In genomic region chr7:100521076-100521475, GRCh38 we compare ENCODE assay signal across 9 cellular contexts. TPM values are rescaled to one million over a fixed set of nuclear protein-coding genes. Genes with fewer than 3 reads are reported as not detected.
"Had no signal": no experiment of that assay in that cellular context is flagged by ENCODE, and none has a peak within 500 bp of the region (broad histone marks: within the 10 kb centered on the region; RNA-seq: fewer than 3 reads in every experiment).

No MANE protein-coding gene starts in this region.

- FAIRE-seq: HepG2 had no signal

- H3K9me3 Mint-ChIP-seq: IgD-negative memory B cell had no signal

- ATAC-seq: HCT116, HepG2 had no signal

- H3K4me3 Mint-ChIP-seq: IgD-negative memory B cell had no signal

- H3K27ac Mint-ChIP-seq: IgD-negative memory B cell had no signal

- DNase-seq: GM23248, GOT3, H7, KG1 had no signal

- H3K9me3 ChIP-seq: HAP-1 had no signal

- H3K27me3 Mint-ChIP-seq: IgD-negative memory B cell had no signal

- H3K36me3 Mint-ChIP-seq: IgD-negative memory B cell had no signal

RNA-seq across cellular contexts. Expression of gene NYAP1, which starts 37.3 kb away (rescaled TPM):
- total RNA-seq: GM23248, H4 had no signal

RNA-seq across cellular contexts. Expression of gene SAP25, which starts 52.6 kb away (rescaled TPM):
- total RNA-seq: GM23248, H4 had no signal

RNA-seq across cellular contexts. Expression of gene SPACDR, which starts 57.0 kb away (rescaled TPM):
- total RNA-seq: GM23248, HepG2 had no signal
